In genomic region chr4:141625023-141625422, GRCh38 we compare ENCODE assay signal across 27 cellular contexts.
"Had no signal": no experiment of that assay in that cellular context is flagged by ENCODE, and none has a peak within 500 bp of the region (broad histone marks: within the 10 kb centered on the region; RNA-seq: fewer than 3 reads in every experiment).

No MANE protein-coding gene starts in this region.

- H3K27me3 ChIP-seq: brain microvascular endothelial cell, SJCRH30 had no signal

- H3K4me3 Mint-ChIP-seq: activated CD4-positive, alpha-beta T cell treated with anti-CD3 and anti-CD28 coated beads, Interleukin-2, amount 10 ng/mL, durations not matched to agents 24 days and 14 days; activated CD8-positive, alpha-beta T cell treated with anti-CD3 and anti-CD28 coated beads for 36 hours; activated naive CD8-positive, alpha-beta T cell treated with anti-CD3 and anti-CD28 coated beads for 36 hours; activated T-cell treated with anti-CD3 and anti-CD28 coated beads, Interleukin-2, amount 50 U/mL, for 72 hours; activated T-helper 17 cell treated with anti-CD3 and anti-CD28 coated beads, Interleukin-2, amount 50 U/mL, for 72 hours had no signal

- H3K36me3 ChIP-seq: brain microvascular endothelial cell, SJCRH30, WERI-Rb-1 had no signal

- H3K4me3 ChIP-seq: SJCRH30, SK-N-MC had no signal

- H3K4me1 ChIP-seq: SJCRH30 had no signal

- H3K27me3 Mint-ChIP-seq: activated CD8-positive, alpha-beta T cell treated with anti-CD3 and anti-CD28 coated beads for 36 hours; activated naive CD8-positive, alpha-beta T cell treated with anti-CD3 and anti-CD28 coated beads for 36 hours; activated T-helper 17 cell treated with anti-CD3 and anti-CD28 coated beads, Interleukin-2, amount 50 U/mL, for 72 hours had no signal

- DNase-seq: activated CD4-positive, alpha-beta T cell treated with anti-CD3 and anti-CD28 coated beads, Interleukin-2, amount 10 ng/mL, durations not matched to agents 24 days and 14 days; activated CD4-positive, alpha-beta T cell treated with anti-CD3 and anti-CD28 coated beads, Interleukin-2, amount 50 U/mL, for 4 hours; activated CD8-positive, alpha-beta T cell treated with anti-CD3 and anti-CD28 coated beads for 36 hours; activated effector memory CD4-positive, alpha-beta T cell treated with anti-CD3 and anti-CD28 coated beads, Interleukin-2, amount 50 U/mL, for 16 hours; activated naive CD4-positive, alpha-beta T cell; activated naive CD4-positive, alpha-beta T cell treated with anti-CD3 and anti-CD28 coated beads, Interleukin-2, amount 50 U/mL, for 16 hours; activated naive CD8-positive, alpha-beta T cell treated with anti-CD3 and anti-CD28 coated beads for 36 hours; activated T-cell treated with anti-CD3 and anti-CD28 coated beads, Interleukin-2, amount 50 U/mL, for 1 hour; activated T-cell treated with anti-CD3 and anti-CD28 coated beads, Interleukin-2, amount 50 U/mL, for 72 hours; amniotic stem cell; aorta; brain microvascular endothelial cell; central memory CD4-positive, alpha-beta T cell; NCI-H1048; NCI-H1105 treated with DMSO at 0.1 percent for 48 hours; NCI-H1436; NCI-H1694; NCI-H2029; NCI-H345; NCI-H524 treated with DMSO at 0.1 percent for 48 hours; SHP77; SJCRH30; T1000; WERI-Rb-1 had no signal

- H3K36me3 Mint-ChIP-seq: activated naive CD8-positive, alpha-beta T cell treated with anti-CD3 and anti-CD28 coated beads for 36 hours had no signal

- ATAC-seq: activated CD8-positive, alpha-beta T cell treated with anti-CD3 and anti-CD28 coated beads for 36 hours; activated T-cell treated with anti-CD3 and anti-CD28 coated beads, Interleukin-2, amount 50 U/mL, for 72 hours; activated T-helper 17 cell treated with anti-CD3 and anti-CD28 coated beads, Interleukin-2, amount 50 U/mL, for 72 hours; Panc1 had no signal

- H3K9me3 ChIP-seq: SJCRH30 had no signal

- H3K27ac Mint-ChIP-seq: activated CD4-positive, alpha-beta T cell treated with anti-CD3 and anti-CD28 coated beads, Interleukin-2, amount 10 ng/mL, durations not matched to agents 24 days and 14 days; activated CD8-positive, alpha-beta T cell treated with anti-CD3 and anti-CD28 coated beads for 36 hours; activated naive CD8-positive, alpha-beta T cell treated with anti-CD3 and anti-CD28 coated beads for 36 hours; activated T-cell treated with anti-CD3 and anti-CD28 coated beads, Interleukin-2, amount 50 U/mL, for 72 hours; activated T-helper 17 cell treated with anti-CD3 and anti-CD28 coated beads, Interleukin-2, amount 50 U/mL, for 72 hours had no signal

- H3K9me3 Mint-ChIP-seq: activated CD4-positive, alpha-beta T cell treated with anti-CD3 and anti-CD28 coated beads, Interleukin-2, amount 10 ng/mL, durations not matched to agents 24 days and 14 days; activated CD8-positive, alpha-beta T cell treated with anti-CD3 and anti-CD28 coated beads for 36 hours; activated naive CD8-positive, alpha-beta T cell treated with anti-CD3 and anti-CD28 coated beads for 36 hours; activated T-cell treated with anti-CD3 and anti-CD28 coated beads, Interleukin-2, amount 50 U/mL, for 72 hours; activated T-helper 17 cell treated with anti-CD3 and anti-CD28 coated beads, Interleukin-2, amount 50 U/mL, for 72 hours had no signal

- H3K27ac ChIP-seq: brain microvascular endothelial cell, SJCRH30, SK-N-MC, WERI-Rb-1 had no signal

- H3K4me1 Mint-ChIP-seq: activated CD4-positive, alpha-beta T cell treated with anti-CD3 and anti-CD28 coated beads, Interleukin-2, amount 10 ng/mL, durations not matched to agents 24 days and 14 days; activated naive CD8-positive, alpha-beta T cell treated with anti-CD3 and anti-CD28 coated beads for 36 hours; activated T-helper 17 cell treated with anti-CD3 and anti-CD28 coated beads, Interleukin-2, amount 50 U/mL, for 72 hours had no signal
